In the genomic region with DNA sequence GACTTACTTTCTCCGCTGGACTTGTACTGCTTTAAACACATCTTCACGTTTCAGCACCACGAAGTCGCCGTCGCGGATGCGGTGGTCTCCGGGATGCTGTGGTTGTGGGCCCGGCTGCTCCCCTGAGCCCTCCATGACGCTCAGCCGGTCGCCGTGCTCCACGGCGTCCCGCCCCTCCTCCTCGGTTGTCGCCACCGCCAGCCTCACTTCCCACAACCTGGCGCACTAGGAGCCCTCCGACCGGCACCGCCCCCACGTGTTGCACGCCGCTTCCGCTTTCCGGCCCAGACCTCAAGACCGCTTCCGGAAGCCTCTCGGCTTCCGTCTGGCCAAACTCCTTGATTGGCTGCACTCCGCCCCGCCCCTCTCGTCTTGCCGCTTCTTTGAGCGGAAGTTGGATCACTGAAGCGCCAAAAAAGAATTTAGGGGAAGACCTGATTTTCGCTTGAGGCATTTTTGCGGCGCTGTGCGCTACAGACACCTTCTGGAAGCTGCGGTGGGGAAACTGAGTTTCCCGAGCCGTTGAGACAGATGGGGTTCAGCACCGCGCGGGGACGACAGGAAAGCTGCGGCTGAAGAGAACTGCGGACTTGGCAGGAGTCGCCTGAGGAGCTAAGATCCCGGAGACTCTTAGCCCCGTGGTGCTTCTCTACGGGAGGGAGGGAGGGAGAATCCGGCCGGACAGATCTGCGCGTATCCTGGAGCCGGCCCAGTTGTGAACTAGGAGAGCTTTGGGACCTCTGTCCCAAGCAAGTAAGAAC, we compare ENCODE assay signal across 8 cellular contexts. TPM values are rescaled to one million over a fixed set of nuclear protein-coding genes. Genes with fewer than 3 reads are reported as not detected.
A peak's percentile ranks its signal among the peaks of the same experiment; 100 is the strongest.
DNase-seq lines count a peak whose midpoint lies in the region; ATAC-seq and TF ChIP-seq lines count a peak whose summit lies in the region.

MCM8 (plus strand) TSS at position 382 of the 761 bp plus-strand sequence. CDS start 1,364 bp downstream, outside the sequence.
TRMT6 (minus strand) TSS at position 263 of the 761 bp plus-strand sequence; CDS start at position 135, 128 bp downstream.

- H3K27me3 Mint-ChIP-seq in nephron (ENCODE audit: low read depth): no peaks in the 10 kb centered on the region

- peak within 1 kb of the TSS; percentile 30 to 86 (median 79) for H3K27ac Mint-ChIP-seq in nephron

- peak within 1 kb of the TSS; percentile 94 to 95 (median 94) for H3K4me3 Mint-ChIP-seq in nephron

- no peaks in the 10 kb centered on the region for H3K9me3 Mint-ChIP-seq in nephron

- peaks cover 56% of the 10 kb centered on the region for H3K36me3 ChIP-seq in HAP-1 (replicated peaks)
- H3K36me3 ChIP-seq in MG63: peaks cover 20% of the 10 kb centered on the region

- TF ChIP-seq CTCF in fibroblast of the aortic adventitia (IDR thresholded peaks at IDR 0.05; ENCODE audit: insufficient read depth, low read length): no peak
- TF ChIP-seq CTCF in nephron (IDR thresholded peaks at IDR 0.05; ENCODE audit: unreplicated experiment in 3 of 3): no peak

- DNase-seq in G401 (ENCODE audit: low spot score): peak; percentile 96
- peak; percentile 96 to 98 for DNase-seq in HAP-1 (ENCODE audit: low spot score in 2 of 2)
- peak; percentile 93 for DNase-seq in MG63
- peak; percentile 99 to 100 for DNase-seq in SHP77 (lab: John Stamatoyannopoulos, UW)
- DNase-seq in activated T-helper 9 cell treated with anti-CD3 and anti-CD28 coated beads, Interleukin-2, amount 50 U/mL, for 16 hours (ENCODE audit: low read depth): peak; percentile 95
- peak; percentile 92 for DNase-seq in fibroblast of the aortic adventitia (ENCODE audit: low read depth)
- DNase-seq in stimulated activated naive CD8-positive, alpha-beta T cell treated with anti-CD3 and anti-CD28 coated beads, Interleukin-15, Interleukin-2, amounts not matched to agents 100 U/mL and 50 U/mL, for 24 hours: peak; percentile 97

- H3K4me1 Mint-ChIP-seq in nephron: peaks cover 21% of the 10 kb centered on the region

- peaks cover 11% of the 10 kb centered on the region for H3K4me1 ChIP-seq in HAP-1

- in situ Hi-C loops in G401 (cut with HindIII; ENCODE audit: low sequenced_read_pairs) (no loop called here), HAP-1 (cut with MboI; ENCODE audit: low sequenced_read_pairs) (no loop called here)

- H3K4me3 ChIP-seq in HAP-1: peak within 1 kb of the TSS; percentile 68
- H3K4me3 ChIP-seq in MG63: peak within 1 kb of the TSS; percentile 88
- H3K4me3 ChIP-seq in fibroblast of the aortic adventitia (ENCODE audit: low read depth, low read length): peak within 1 kb of the TSS; percentile 93

- peaks cover 21% of the 10 kb centered on the region for H3K36me3 Mint-ChIP-seq in nephron (ENCODE audit: low read depth)

- no peaks in the 10 kb centered on the region for H3K27me3 ChIP-seq in HAP-1 (ENCODE audit: low read depth)
- H3K27me3 ChIP-seq in MG63: no peaks in the 10 kb centered on the region

- ATAC-seq in stimulated activated naive CD8-positive, alpha-beta T cell treated with anti-CD3 and anti-CD28 coated beads, Interleukin-15, Interleukin-2, amounts not matched to agents 100 U/mL and 50 U/mL, for 24 hours: peak; percentile 94

- H3K9me3 ChIP-seq in HAP-1: no peaks in the 10 kb centered on the region
- H3K9me3 ChIP-seq in MG63: no peaks in the 10 kb centered on the region

RNA-seq across cellular contexts. Expression of gene MCM8, which starts in this region (rescaled TPM):
- total RNA-seq in G401 (2014; rRNA removed; shearing (Covaris generic)): 12.2 and 27.0 TPM in 2 replicates
- total RNA-seq in MG63 (2014; rRNA removed; shearing (Covaris generic); ENCODE audit: low replicate concordance): 11.1 and 15.9 TPM in 2 replicates
- 5.6 and 17.5 TPM in 2 replicates for total RNA-seq in fibroblast of the aortic adventitia (ENCODE audit: low replicate concordance)

RNA-seq across cellular contexts. Expression of gene TRMT6, which starts in this region (rescaled TPM):
- 12.7 and 15.9 TPM in 2 replicates for total RNA-seq in G401 (2014; rRNA removed; shearing (Covaris generic))
- total RNA-seq in MG63 (2014; rRNA removed; shearing (Covaris generic); ENCODE audit: low replicate concordance): 14.6 and 16.3 TPM in 2 replicates
- 4.1 and 8.0 TPM in 2 replicates for total RNA-seq in fibroblast of the aortic adventitia (ENCODE audit: low replicate concordance)

Comparison
In these comparisons a context has a peak if more than half of its experiments do, and no peak if none do; other contexts are left out.
1. Peak in every context shown above with its lines: DNase-seq, ATAC-seq and H3K4me3 ChIP-seq.